8 cellular contexts compared by ENCODE assay signal in the genomic region with DNA sequence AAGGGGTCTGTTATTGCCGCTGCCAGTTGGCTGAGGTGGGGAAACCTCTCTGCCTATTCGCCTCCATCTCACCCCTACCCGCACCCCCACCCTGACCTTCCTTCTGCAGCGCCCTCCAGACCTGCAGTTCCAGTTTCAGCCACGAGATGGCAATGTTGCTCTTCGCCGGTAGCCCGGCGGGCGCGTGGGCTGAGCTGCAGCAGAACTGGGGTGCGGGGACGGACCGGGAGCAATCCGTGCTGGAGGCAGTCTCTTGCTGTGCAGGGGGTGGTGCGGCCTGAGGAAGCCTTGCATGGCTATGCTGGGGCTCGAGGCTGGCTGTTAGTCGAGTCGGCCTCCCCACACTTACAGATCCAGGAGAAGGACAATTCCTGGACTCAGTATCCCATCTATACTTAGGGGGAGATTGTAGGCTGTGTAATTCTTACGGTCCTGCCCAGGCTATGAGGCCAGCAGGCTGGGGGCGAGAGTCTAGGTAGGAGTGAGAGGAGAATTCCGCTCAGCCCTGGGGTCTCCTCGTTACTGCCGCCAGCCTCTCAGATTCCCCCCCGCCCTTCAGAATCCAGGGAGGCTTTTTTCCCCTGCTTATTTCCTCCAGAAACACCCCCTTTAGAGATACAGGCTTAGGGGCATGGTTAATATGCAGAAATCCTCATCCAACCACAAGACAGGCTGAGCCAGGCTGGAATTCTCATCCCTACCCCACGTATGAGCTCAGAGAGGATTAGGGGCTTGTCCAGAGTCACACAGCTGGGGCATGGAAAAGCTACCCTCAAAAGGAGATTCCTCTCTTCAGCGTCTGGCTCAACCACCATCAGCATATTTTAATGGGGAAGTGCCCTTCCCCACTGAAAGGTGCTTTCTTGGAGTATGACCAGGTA. TPM values are rescaled to one million over a fixed set of nuclear protein-coding genes. Genes with fewer than 3 reads are reported as not detected.
A peak's percentile ranks its signal among the peaks of the same experiment; 100 is the strongest.
DNase-seq lines count a peak whose midpoint lies in the region; ATAC-seq, FAIRE-seq and TF ChIP-seq lines count a peak whose summit lies in the region.

No MANE protein-coding gene starts in this region.

- H3K36me3 ChIP-seq in WERI-Rb-1 (no peaks in the 10 kb centered on the region), bronchial epithelial cell (ENCODE audit: control insufficient read depth, insufficient read depth, low read length) (no peaks in the 10 kb centered on the region)

- H3K27ac ChIP-seq in WERI-Rb-1 = 0 out of 2 replicates have a peak overlapping the region, but pooled peaks have one; percentile 30

- DNase-seq in SIG-M5 treated with dmso at 0.1 percent for 504 hours (lab: John Stamatoyannopoulos, UW; ENCODE audit: unreplicated experiment) (peak; percentile 68), SIG-M5 (lab: John Stamatoyannopoulos, UW) (no peak), NCI-H2029 (lab: John Stamatoyannopoulos, UW) (peak; percentile 58), WERI-Rb-1 (peak; percentile 86), bronchial epithelial cell (ENCODE audit: low read depth) (peak; percentile 48), kidney glomerular epithelial cell (lab: John Stamatoyannopoulos, UW) (peak; percentile 43)
- DNase-seq in stimulated activated CD4-positive, alpha-beta T cell treated with anti-CD3 and anti-CD28 coated beads, Interleukin-2, amount 100 ng/mL, for 24 hours = peak; percentile 86 to 88

- H3K4me3 ChIP-seq in WERI-Rb-1 (ENCODE audit: low read depth, low read length) (peak overlapping the region; percentile 34), bronchial epithelial cell (ENCODE audit: low read depth, low read length) (no peak overlapping the region)

- no peak for FAIRE-seq in bronchial epithelial cell (lab: Jason Lieb, UNC)

- ATAC-seq in HG02840 (IDR thresholded peaks at IDR 0.05; ENCODE audit: low FRiP score, unreplicated experiment) = peak; percentile 73

- TF ChIP-seq CTCF in WERI-Rb-1 (IDR thresholded peaks at IDR 0.05; ENCODE audit: low read depth, low read length) = peak; percentile 96
- peak; percentile 99 for TF ChIP-seq CTCF in bronchial epithelial cell (IDR thresholded peaks at IDR 0.05; ENCODE audit: insufficient read depth, low read length, severe bottlenecking)

- peaks cover 26% of the 10 kb centered on the region for H3K27me3 ChIP-seq in WERI-Rb-1 (ENCODE audit: insufficient read depth, low read depth, severe bottlenecking)
- H3K27me3 ChIP-seq in bronchial epithelial cell (ENCODE audit: control insufficient read depth, insufficient read depth, low read length) = peaks cover 26% of the 10 kb centered on the region

- H3K9me3 ChIP-seq in WERI-Rb-1 (ENCODE audit: severe bottlenecking) = no peaks in the 10 kb centered on the region

RNA-seq across cellular contexts. Expression of gene TMEM132B, which starts 2.8 kb away (rescaled TPM):
- total RNA-seq in bronchial epithelial cell = 0.53 and 0.77 TPM in 2 replicates
